ENCODE assay signal across 6 cellular contexts in genomic region chr2:3496681-3497080, GRCh38. TPM values are rescaled to one million over a fixed set of nuclear protein-coding genes. Genes with fewer than 3 reads are reported as not detected.
DNase-seq lines count a peak whose midpoint lies in the region; TF ChIP-seq lines count a peak whose summit lies in the region.
"Not testable (repeated sequence)": the region's sequence is repeated elsewhere in the genome, so short reads cannot be mapped to it uniquely, and the experiment has no call there.

No MANE protein-coding gene starts in this region.

- not testable (repeated sequence) for H3K9me3 ChIP-seq in WERI-Rb-1 (ENCODE audit: severe bottlenecking)

- H3K4me1 Mint-ChIP-seq in nephron, result peaks cover 30% of the 10 kb centered on the region
- not testable (repeated sequence) for H3K4me1 Mint-ChIP-seq in osteocyte (ENCODE audit: unreplicated experiment)

- H3K36me3 Mint-ChIP-seq in nephron (ENCODE audit: low read depth) (peaks cover 40% of the 10 kb centered on the region), osteocyte (ENCODE audit: unreplicated experiment) (peaks cover 35% of the 10 kb centered on the region)

- H3K27me3 Mint-ChIP-seq in nephron (ENCODE audit: low read depth); osteocyte (ENCODE audit: unreplicated experiment): not testable (repeated sequence)

- H3K9me3 Mint-ChIP-seq in nephron; osteocyte (ENCODE audit: unreplicated experiment): not testable (repeated sequence)

- not testable (repeated sequence) for H3K4me3 Mint-ChIP-seq in nephron; osteocyte (ENCODE audit: unreplicated experiment)

- peaks cover 48% of the 10 kb centered on the region for H3K36me3 ChIP-seq in WERI-Rb-1

- peak overlapping the region in 2 of 3 experiments; percentile 8 to 47 for H3K27ac Mint-ChIP-seq in nephron
- not testable (repeated sequence) for H3K27ac Mint-ChIP-seq in osteocyte (ENCODE audit: unreplicated experiment)

- H3K4me3 ChIP-seq in WERI-Rb-1 (ENCODE audit: low read depth, low read length); coronary artery: not testable (repeated sequence)

- not testable (repeated sequence) for H3K27ac ChIP-seq in WERI-Rb-1, coronary artery

- not testable (repeated sequence) for H3K27me3 ChIP-seq in WERI-Rb-1 (ENCODE audit: insufficient read depth, low read depth, severe bottlenecking)

- DNase-seq in WERI-Rb-1 (peak; percentile 6), coronary artery (ENCODE audit: low spot score) (peak; percentile 24), islet precursor cell (peak; percentile 10), osteocyte (ENCODE audit: extremely low spot score, unreplicated experiment) (peak; percentile 54)
- peak; percentile 13 for DNase-seq in activated CD8-positive, alpha-beta memory T cell treated with anti-CD3 and anti-CD28 coated beads, Interleukin-2, amount 50 U/mL, for 48 hours

- TF ChIP-seq CTCF in WERI-Rb-1 (IDR thresholded peaks at IDR 0.05; ENCODE audit: low read depth, low read length); coronary artery (IDR thresholded peaks at IDR 0.05); nephron (IDR thresholded peaks at IDR 0.05; ENCODE audit: unreplicated experiment in 3 of 3); osteocyte (IDR thresholded peaks at IDR 0.05): not testable (repeated sequence)

RNA-seq across cellular contexts. Expression of gene ADI1, which starts 22.6 kb away (rescaled TPM):
- 48.5 and 54.0 TPM in 2 replicates for total RNA-seq in osteocyte
